Comparison of ENCODE assay signal across 8 cellular contexts in the genomic region with DNA sequence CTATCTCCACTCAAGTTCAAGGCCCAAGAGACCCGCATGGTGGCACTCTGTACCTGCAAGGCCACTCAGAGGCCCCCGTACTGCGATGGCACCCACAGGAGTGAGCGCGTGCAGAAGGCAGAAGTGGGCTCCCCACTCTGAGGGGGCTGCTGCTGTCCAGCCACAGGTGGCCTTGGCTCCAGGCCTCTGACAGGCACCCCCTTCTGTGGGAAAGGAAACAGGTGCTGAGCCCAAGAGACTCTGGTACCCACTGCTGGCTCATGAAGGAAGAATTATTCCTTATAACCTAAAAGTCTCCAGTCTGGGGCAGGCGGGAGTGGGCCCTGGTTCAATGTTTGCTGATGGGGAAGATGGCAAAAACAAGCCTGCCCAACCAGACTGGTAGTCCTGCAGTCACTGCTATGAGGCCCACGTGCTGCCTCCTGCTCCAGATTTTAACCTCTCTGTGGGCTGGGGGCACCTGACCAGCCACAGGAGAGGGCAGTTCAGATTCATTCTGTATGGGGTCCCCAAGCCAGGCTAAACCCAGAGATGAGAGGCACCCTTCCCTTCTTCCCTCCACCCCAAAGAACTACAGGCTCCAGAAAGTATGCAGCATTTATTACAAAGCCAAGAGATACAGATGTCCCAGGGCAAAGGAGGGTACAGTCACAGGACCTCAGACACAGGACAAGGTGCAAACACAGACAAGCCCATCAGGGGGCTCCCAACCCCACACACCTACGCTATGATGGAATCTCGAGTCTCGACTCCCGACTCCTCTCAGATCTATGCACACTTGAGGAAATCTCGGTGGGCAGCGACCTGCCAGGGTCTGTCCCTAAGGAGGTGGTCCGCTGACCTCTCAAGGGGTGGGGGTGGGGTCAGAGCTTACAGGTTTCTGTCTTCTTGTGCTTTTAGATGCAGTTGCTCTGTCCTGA. TPM values are rescaled to one million over a fixed set of nuclear protein-coding genes. Genes with fewer than 3 reads are reported as not detected.
DNase-seq lines count a peak whose midpoint lies in the region; ATAC-seq and TF ChIP-seq lines count a peak whose summit lies in the region.

No MANE protein-coding gene starts in this region.

- peaks cover 34% of the 10 kb centered on the region for H3K4me1 ChIP-seq in upper lobe of right lung

- H3K4me1 Mint-ChIP-seq in T-helper 1 cell treated with Interleukin-12 subunit alpha and Interleukin-12 subunit beta and Interleukin-4 antibody, amounts not matched to agents 30 μg/mL and 1 μg/mL, for 36 hours (ENCODE audit: low read depth) = peaks cover 47% of the 10 kb centered on the region

- intact Hi-C loops in upper lobe of right lung (cut with DNase I) = loop anchor here (5.0 kb wide), 1 partner anchor 56 kb away; no protein-coding TSS in a partner anchor

- H3K27me3 Mint-ChIP-seq in T-helper 1 cell treated with Interleukin-12 subunit alpha and Interleukin-12 subunit beta and Interleukin-4 antibody, amounts not matched to agents 30 μg/mL and 1 μg/mL, for 36 hours (ENCODE audit: low read depth) = no peaks in the 10 kb centered on the region

- TF ChIP-seq CTCF in fibroblast of villous mesenchyme (IDR thresholded peaks at IDR 0.05; ENCODE audit: insufficient read depth, low read depth, low read length) (peak; percentile 2), upper lobe of right lung (IDR thresholded peaks at IDR 0.05) (peak; percentile 14)

- no peaks in the 10 kb centered on the region for H3K27me3 ChIP-seq in upper lobe of right lung

- H3K9me3 ChIP-seq in upper lobe of right lung = no peaks in the 10 kb centered on the region

- no peaks in the 10 kb centered on the region for H3K9me3 Mint-ChIP-seq in T-helper 1 cell treated with Interleukin-12 subunit alpha and Interleukin-12 subunit beta and Interleukin-4 antibody, amounts not matched to agents 30 μg/mL and 1 μg/mL, for 36 hours

- H3K27ac ChIP-seq in upper lobe of right lung = no peak overlapping the region

- H3K4me3 ChIP-seq in fibroblast of villous mesenchyme (ENCODE audit: low read depth, low read length) (no peak overlapping the region), upper lobe of right lung (no peak overlapping the region)

- peaks cover 40% of the 10 kb centered on the region for H3K36me3 ChIP-seq in upper lobe of right lung

- ATAC-seq in upper lobe of right lung (no peak), GM21576 (IDR thresholded peaks at IDR 0.05; ENCODE audit: unreplicated experiment) (no peak)

- peak overlapping the region; percentile 74 for H3K27ac Mint-ChIP-seq in T-helper 1 cell treated with Interleukin-12 subunit alpha and Interleukin-12 subunit beta and Interleukin-4 antibody, amounts not matched to agents 30 μg/mL and 1 μg/mL, for 36 hours

- H3K36me3 Mint-ChIP-seq in T-helper 1 cell treated with Interleukin-12 subunit alpha and Interleukin-12 subunit beta and Interleukin-4 antibody, amounts not matched to agents 30 μg/mL and 1 μg/mL, for 36 hours (ENCODE audit: low read depth) = peaks cover 11% of the 10 kb centered on the region

- DNase-seq in stimulated activated CD4-positive, alpha-beta T cell treated with anti-CD3 and anti-CD28 coated beads, Interleukin-4, amount 100 ng/mL, for 1 hour = peak; percentile 25
- no peak for DNase-seq in stimulated activated CD4-positive, alpha-beta T cell treated with anti-CD3 and anti-CD28 coated beads, Interleukin-12 subunit alpha, Interleukin-12 subunit beta, amount 100 ng/mL, for 4 hours
- DNase-seq in fibroblast of villous mesenchyme (ENCODE audit: low read depth) (no peak), upper lobe of right lung (no peak), NCI-H446 treated with DMSO at 0.1 percent for 48 hours (lab: John Stamatoyannopoulos, UW) (no peak), NCI-H1092 (lab: John Stamatoyannopoulos, UW) (no peak)

- no peak overlapping the region for H3K4me3 Mint-ChIP-seq in T-helper 1 cell treated with Interleukin-12 subunit alpha and Interleukin-12 subunit beta and Interleukin-4 antibody, amounts not matched to agents 30 μg/mL and 1 μg/mL, for 36 hours

RNA-seq across cellular contexts. Expression of gene CISD3, which starts 3.4 kb away (rescaled TPM):
- total RNA-seq in fibroblast of villous mesenchyme (2.6 and 3.9 TPM in 2 replicates), upper lobe of right lung (29.7 TPM)

RNA-seq across cellular contexts. Expression of gene PCGF2, which starts 14.6 kb away (rescaled TPM):
- total RNA-seq in fibroblast of villous mesenchyme (4.2 and 7.8 TPM in 2 replicates), upper lobe of right lung (59.1 TPM)

RNA-seq across cellular contexts. Expression of gene PSMB3, which starts 19.0 kb away (rescaled TPM):
- total RNA-seq in fibroblast of villous mesenchyme (328 and 392 TPM in 2 replicates), upper lobe of right lung (127 TPM)

RNA-seq across cellular contexts. Expression of gene MLLT6, which starts 28.5 kb away (rescaled TPM):
- total RNA-seq in fibroblast of villous mesenchyme = 24.2 and 25.5 TPM in 2 replicates
- total RNA-seq in upper lobe of right lung = 133 TPM

RNA-seq across cellular contexts. Expression of gene EPOP, which starts 58.8 kb away (rescaled TPM):
- total RNA-seq in fibroblast of villous mesenchyme (0.97 and 1.3 TPM in 2 replicates), upper lobe of right lung (2.1 TPM)
